Comparison of ENCODE assay signal across 15 cellular contexts in the genomic region with DNA sequence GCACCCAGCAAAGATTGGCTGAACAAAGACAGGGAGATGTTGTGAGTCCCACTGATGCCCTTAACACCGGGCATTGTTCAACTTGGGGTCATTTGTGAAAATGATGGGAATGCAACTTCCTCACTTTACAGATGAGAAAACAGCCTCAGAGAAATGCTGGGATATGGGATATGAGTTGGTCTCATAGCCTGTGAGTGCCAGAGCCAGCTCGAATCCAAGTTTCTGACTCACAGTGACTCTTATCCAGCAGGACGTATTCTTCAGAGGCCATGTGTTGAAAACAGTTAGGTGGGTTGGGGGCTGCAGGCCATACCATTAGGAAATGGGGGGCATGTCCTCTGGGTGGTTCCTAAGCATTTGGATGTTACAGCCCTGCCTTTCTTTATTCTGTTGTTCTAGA. TPM values are rescaled to one million over a fixed set of nuclear protein-coding genes. Genes with fewer than 3 reads are reported as not detected.
DNase-seq lines count a peak whose midpoint lies in the region; ATAC-seq, FAIRE-seq and TF ChIP-seq lines count a peak whose summit lies in the region.
"Had no signal": no experiment of that assay in that cellular context is flagged by ENCODE, and none has a peak within 500 bp of the region (broad histone marks: within the 10 kb centered on the region; RNA-seq: fewer than 3 reads in every experiment).

No MANE protein-coding gene starts in this region.

- FAIRE-seq in GM12891 (lab: Jason Lieb, UNC): no peak

- H2BK15ac ChIP-seq in mesendoderm (replicated peaks; ENCODE audit: low read depth): no peak overlapping the region

- no peak overlapping the region for H2BK5ac ChIP-seq in mesendoderm (ENCODE audit: low read length)

- TF ChIP-seq POLR2A in heart left ventricle (IDR thresholded peaks at IDR 0.05) (no peak), GM12891 (IDR thresholded peaks at IDR 0.05; ENCODE audit: low read depth, low read length) (no peak)

- H3K9me3 ChIP-seq in left ventricle myocardium inferior (replicated peaks): no peaks in the 10 kb centered on the region
- H3K9me3 ChIP-seq in heart left ventricle: no peaks in the 10 kb centered on the region
- H3K9me3 ChIP-seq in aorta (ENCODE audit: control insufficient read depth, low read length): no peaks in the 10 kb centered on the region
- H3K9me3 ChIP-seq: right atrium auricular region, upper lobe of right lung had no signal

- H3K36me3 ChIP-seq in left ventricle myocardium inferior (no peaks in the 10 kb centered on the region), heart left ventricle (no peaks in the 10 kb centered on the region), mesendoderm (ENCODE audit: control insufficient read depth, insufficient read depth, low read length) (no peaks in the 10 kb centered on the region), aorta (ENCODE audit: control insufficient read depth in 1 of 2, insufficient read depth in 2 of 2, low read length in 1 of 2) (no peaks in the 10 kb centered on the region)
- H3K36me3 ChIP-seq: neural progenitor cell, right atrium auricular region, upper lobe of right lung had no signal

- peaks cover 86% of the 10 kb centered on the region for H3K4me1 ChIP-seq in left ventricle myocardium inferior
- peaks cover under 1 to 73% (median 35%) of the 10 kb centered on the region in 12 donors for H3K4me1 ChIP-seq in heart left ventricle
- peaks cover 6% of the 10 kb centered on the region for H3K4me1 ChIP-seq in mesendoderm (ENCODE audit: control insufficient read depth, low read depth, low read length)
- H3K4me1 ChIP-seq in aorta (ENCODE audit: control insufficient read depth in 1 of 2, insufficient read depth in 2 of 2, low read length in 2 of 2): peaks cover 2 to 4% of the 10 kb centered on the region in 2 donors

- H3K79me1 ChIP-seq in mesendoderm (ENCODE audit: low read length): no peaks in the 10 kb centered on the region

- no peak overlapping the region for H3K18ac ChIP-seq in mesendoderm (ENCODE audit: low read length)

- no peak overlapping the region for H3K4me2 ChIP-seq in mesendoderm (ENCODE audit: low read length)
- H3K4me2 ChIP-seq: GM23338 had no signal

- H3K4me3 ChIP-seq in left ventricle myocardium inferior (no peak overlapping the region), heart left ventricle (no peak overlapping the region), mesendoderm (ENCODE audit: low read length) (no peak overlapping the region), aorta (ENCODE audit: low read length in 2 of 2) (no peak overlapping the region)
- H3K4me3 ChIP-seq: GM23338, neural progenitor cell, right atrium auricular region, upper lobe of right lung had no signal

- no peak overlapping the region for H3K9ac ChIP-seq in mesendoderm (ENCODE audit: low read length)
- H3K9ac ChIP-seq: neural progenitor cell had no signal

- H3K79me2 ChIP-seq in mesendoderm (ENCODE audit: control insufficient read depth, insufficient read depth, low read length): no peaks in the 10 kb centered on the region

- 57 to 75% (median 68%) methylated on average over 3 of the region's 3 CpGs for WGBS in heart left ventricle, 4 donors
- no CpG with 5 or more reads among the region's 3 CpGs for WGBS in mesendoderm (ENCODE audit: extremely low coverage, insufficient coverage, low lambda C conversion rate)
- 29 to 37% methylated on average over 3 of the region's 3 CpGs for WGBS in aorta, 2 donors

- peak overlapping the region; percentile 7 for H3K27ac ChIP-seq in left ventricle myocardium inferior (replicated peaks)
- no peak overlapping the region for H3K27ac ChIP-seq in heart left ventricle
- H3K27ac ChIP-seq in mesendoderm (ENCODE audit: low read depth, low read length): no peak overlapping the region
- no peak overlapping the region for H3K27ac ChIP-seq in aorta (ENCODE audit: low read depth in 1 of 2, low read length in 2 of 2)
- H3K27ac ChIP-seq: upper lobe of right lung had no signal

- H3K27me3 ChIP-seq in left ventricle myocardium inferior (ENCODE audit: low read depth) (no peaks in the 10 kb centered on the region), heart left ventricle (no peaks in the 10 kb centered on the region), mesendoderm (ENCODE audit: insufficient read depth, low read length, poor library complexity) (no peaks in the 10 kb centered on the region), aorta (ENCODE audit: control insufficient read depth in 1 of 2, insufficient read depth in 2 of 2, low read length in 1 of 2) (no peaks in the 10 kb centered on the region)
- H3K27me3 ChIP-seq: neural progenitor cell, right atrium auricular region, upper lobe of right lung had no signal

- no peak overlapping the region for H4K8ac ChIP-seq in mesendoderm (ENCODE audit: low read depth, low read length)

- H3K4ac ChIP-seq in mesendoderm (ENCODE audit: low read depth, low read length): peak overlapping the region; percentile 46

- ATAC-seq in heart left ventricle (no peak), aorta (ENCODE audit: low FRiP score) (peak; percentile 16)
- ATAC-seq: GM23338, upper lobe of right lung had no signal

- H3K23ac ChIP-seq in mesendoderm (ENCODE audit: low read length): no peak overlapping the region

- intact Hi-C loops in left ventricle myocardium inferior (cut with micrococcal nuclease): no loop called here
- intact Hi-C loops in heart left ventricle (cut with DNase I): loop anchor here in 1 of 10 donors (5.0 kb wide), 1 partner anchor 37 kb away; no protein-coding TSS in a partner anchor
- intact Hi-C loops in aorta (cut with DNase I): no loop called here

- DNase-seq in left ventricle myocardium inferior (no peak), heart left ventricle (no peak), dermis blood vessel endothelial cell (peak; percentile 11), mesendoderm (no peak), aorta (peak in 1 of 2 donors; percentile 46), GM12891 (ENCODE audit: insufficient read length, low spot score) (no peak), NCI-H526 (lab: John Stamatoyannopoulos, UW) (no peak), ecto neural progenitor cell (ENCODE audit: low spot score) (no peak)
- DNase-seq: DMS79, NCI-H2029 treated with DMSO at 0.1 percent for 48 hours, NCI-H69, upper lobe of right lung had no signal

- no peak overlapping the region for H2AK5ac ChIP-seq in mesendoderm (ENCODE audit: low read length)

- H2BK120ac ChIP-seq in mesendoderm (ENCODE audit: low read depth, low read length): no peak overlapping the region

- no peak overlapping the region for H4K5ac ChIP-seq in mesendoderm (ENCODE audit: low read length)

- TF ChIP-seq CTCF in left ventricle myocardium inferior (IDR thresholded peaks at IDR 0.05; ENCODE audit: borderline replicate concordance) (no peak), heart left ventricle (IDR thresholded peaks at IDR 0.05) (no peak)

- no peak overlapping the region for H3K56ac ChIP-seq in mesendoderm (ENCODE audit: low read length)

TF ChIP-seq in GM12891, 5 proteins besides CTCF, POLR2A, EP300 and RAD21:
- TF ChIP-seq TAF1 (IDR thresholded peaks at IDR 0.05; ENCODE audit: low read depth, low read length): no peak
- TF ChIP-seq SPI1 (IDR thresholded peaks at IDR 0.05; ENCODE audit: low read depth, low read length): no peak
- TF ChIP-seq PAX5 (IDR thresholded peaks at IDR 0.05; ENCODE audit: insufficient read depth, low read length, severe bottlenecking): no peak
- TF ChIP-seq POLR2AphosphoS5 (IDR thresholded peaks at IDR 0.05; ENCODE audit: low read depth, low read length): no peak
- TF ChIP-seq POU2F2 (IDR thresholded peaks at IDR 0.05; ENCODE audit: low read depth, low read length): no peak

RNA-seq across cellular contexts. Expression of a gene that starts 45.2 kb away (rescaled TPM):
- total RNA-seq in left ventricle myocardium inferior (30.2 TPM), heart left ventricle (10 to 100 TPM; 28.0 to 66.7 (median 38.7) TPM), dermis blood vessel endothelial cell (7.5 and 15.3 TPM in 2 replicates), aorta (10 to 100 TPM; 15.9 to 18.3 TPM)
- polyA plus RNA-seq in heart left ventricle (10 to 100 TPM; 12.7 to 18.3 TPM), aorta (1 to 10 TPM; 2.5 to 6.3 TPM)
- 4.2 TPM for polyA plus RNA-seq in mesendoderm (2013, experiment 1 of 2)
- polyA plus RNA-seq in mesendoderm (2013, experiment 2 of 2): 4.3 TPM
- polyA plus RNA-seq in GM12891 (2012; ENCODE audit: low read depth, missing spikeins): 3.5 TPM
